ENCODE assay signal across 14 cellular contexts in the genomic region with DNA sequence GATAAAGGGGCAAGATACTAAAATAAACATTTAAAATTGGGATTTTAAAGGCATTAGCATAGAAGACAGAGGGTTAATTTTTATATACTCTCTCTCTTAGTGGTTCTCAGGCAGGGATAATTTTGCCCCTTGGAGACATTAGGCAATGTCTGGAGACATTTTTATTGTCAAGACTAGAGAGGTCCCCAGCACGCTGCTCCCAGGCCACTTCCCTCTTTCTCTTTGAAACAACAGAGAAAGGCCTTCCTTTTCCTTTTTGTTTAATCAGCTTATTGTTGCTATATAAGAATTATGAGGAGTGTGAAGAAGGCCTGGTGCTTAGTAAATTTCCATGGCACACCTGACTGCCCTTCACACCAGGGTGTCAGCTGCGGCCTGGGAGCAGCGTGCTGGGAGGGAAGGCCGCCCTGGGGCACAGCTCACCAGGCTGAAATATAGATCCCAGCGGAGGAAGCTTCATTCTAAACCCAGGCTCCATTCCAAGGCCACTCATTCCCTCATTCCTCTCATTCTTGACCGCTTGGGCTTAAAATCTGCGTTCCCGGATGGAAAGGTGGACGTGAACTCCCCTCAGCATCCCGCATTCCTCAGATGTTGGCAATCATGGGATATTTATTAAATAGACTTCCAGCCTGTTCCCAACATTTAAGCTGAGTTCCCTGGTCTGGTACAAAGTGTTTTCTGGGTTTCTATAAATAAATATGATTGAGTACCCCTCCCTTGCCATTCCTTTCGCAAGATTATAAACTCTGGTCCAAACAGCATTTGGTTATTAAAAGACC. TPM values are rescaled to one million over a fixed set of nuclear protein-coding genes. Genes with fewer than 3 reads are reported as not detected.
DNase-seq lines count a peak whose midpoint lies in the region; ATAC-seq and TF ChIP-seq lines count a peak whose summit lies in the region.
"Had no signal": no experiment of that assay in that cellular context is flagged by ENCODE, and none has a peak within 500 bp of the region (broad histone marks: within the 10 kb centered on the region; RNA-seq: fewer than 3 reads in every experiment).

No MANE protein-coding gene starts in this region.

- H3K36me3 ChIP-seq in heart left ventricle (no peaks in the 10 kb centered on the region), esophagus muscularis mucosa (no peaks in the 10 kb centered on the region), ovary (no peaks in the 10 kb centered on the region)
- H3K36me3 ChIP-seq: cardiac muscle cell had no signal

- 64% methylated on average over 11 of the region's 11 CpGs for WGBS in right cardiac atrium
- whole genome bisulfite sequencing in heart left ventricle, 4 donors: 76 to 81% (median 79%) methylated on average over 11 of the region's 11 CpGs
- 47% methylated on average over 11 of the region's 11 CpGs for WGBS in esophagus muscularis mucosa
- WGBS in ovary, 3 donors: 18 to 24% (median 22%) methylated on average over 11 of the region's 11 CpGs

- H3K27me3 ChIP-seq in right cardiac atrium (ENCODE audit: control insufficient read depth, insufficient read depth): no peaks in the 10 kb centered on the region
- H3K27me3 ChIP-seq in heart left ventricle: peaks cover 0 to 10% (median 0%) of the 10 kb centered on the region in 9 donors
- no peaks in the 10 kb centered on the region for H3K27me3 ChIP-seq in esophagus muscularis mucosa
- no peaks in the 10 kb centered on the region for H3K27me3 ChIP-seq in ovary
- H3K27me3 ChIP-seq: cardiac muscle cell had no signal

- no peaks in the 10 kb centered on the region for H3K9me3 Mint-ChIP-seq in activated T-cell treated with anti-CD3 and anti-CD28 coated beads, Interleukin-2, amount 50 U/mL, for 4 hours

- H3K9me3 ChIP-seq in right cardiac atrium (ENCODE audit: control insufficient read depth, low read length) (no peaks in the 10 kb centered on the region), heart left ventricle (no peaks in the 10 kb centered on the region), esophagus muscularis mucosa (no peaks in the 10 kb centered on the region), ovary (no peaks in the 10 kb centered on the region)
- H3K9me3 ChIP-seq: mucosa of descending colon had no signal

- no peaks in the 10 kb centered on the region for H3K36me3 Mint-ChIP-seq in activated T-cell treated with anti-CD3 and anti-CD28 coated beads, Interleukin-2, amount 50 U/mL, for 4 hours (ENCODE audit: insufficient read depth)

- no peak for TF ChIP-seq POLR2A in heart left ventricle (IDR thresholded peaks at IDR 0.05)
- TF ChIP-seq POLR2A in esophagus muscularis mucosa (IDR thresholded peaks at IDR 0.05; ENCODE audit: low read depth): no peak
- no peak for TF ChIP-seq POLR2A in ovary (IDR thresholded peaks at IDR 0.05)

- ATAC-seq in right cardiac atrium (peak; percentile 25 to 36), heart left ventricle (no peak)
- no peak for ATAC-seq in activated T-cell treated with anti-CD3 and anti-CD28 coated beads, Interleukin-2, amount 50 U/mL, for 4 hours
- ATAC-seq: mucosa of descending colon had no signal

- intact Hi-C loops in right cardiac atrium (cut with DNase I) (no loop called here), heart left ventricle (cut with DNase I) (no loop called here), esophagus muscularis mucosa (cut with DNase I) (no loop called here), ovary (cut with DNase I) (no loop called here)

- no peak for TF ChIP-seq CTCF in heart left ventricle (IDR thresholded peaks at IDR 0.05)
- no peak for TF ChIP-seq CTCF in esophagus muscularis mucosa (IDR thresholded peaks at IDR 0.05)
- no peak for TF ChIP-seq CTCF in ovary (IDR thresholded peaks at IDR 0.05)

- H3K4me1 Mint-ChIP-seq in activated T-cell treated with anti-CD3 and anti-CD28 coated beads, Interleukin-2, amount 50 U/mL, for 4 hours (ENCODE audit: low read depth): no peaks in the 10 kb centered on the region

- H3K27ac ChIP-seq in right cardiac atrium (ENCODE audit: low read length): peak overlapping the region; percentile 5
- H3K27ac ChIP-seq in heart left ventricle: peak overlapping the region in 1 of 12 donors; percentile 57
- peak overlapping the region; percentile 88 to 91 (median 88) for H3K27ac ChIP-seq in esophagus muscularis mucosa (replicated peaks in 1 of 4)
- no peak overlapping the region for H3K27ac ChIP-seq in ovary
- H3K27ac ChIP-seq: cardiac muscle cell had no signal

- no peak for DNase-seq in right cardiac atrium
- no peak for DNase-seq in heart left ventricle
- DNase-seq in esophagus muscularis mucosa (ENCODE audit: extremely low spot score): no peak
- peak in 1 of 5 donors; percentile 23 for DNase-seq in ovary
- no peak for DNase-seq in mucosa of gallbladder (ENCODE audit: low spot score)
- no peak for DNase-seq in stimulated activated CD4-positive, alpha-beta T cell treated with anti-CD3 and anti-CD28 coated beads, Interleukin-4, amount 100 ng/mL, for 4 hours
- no peak for DNase-seq in activated T-cell treated with anti-CD3 and anti-CD28 coated beads, Interleukin-2, amount 50 U/mL, for 4 hours
- no peak for DNase-seq in NCI-H2081 (lab: John Stamatoyannopoulos, UW)
- DNase-seq: mucosa of descending colon, NCI-H345, RPMI8226, substantia nigra, T1000 had no signal

- TF ChIP-seq EP300 in esophagus muscularis mucosa (IDR thresholded peaks at IDR 0.05) (peak; percentile 92), ovary (IDR thresholded peaks at IDR 0.05) (peak; percentile 76)

- H3K27me3 Mint-ChIP-seq in activated T-cell treated with anti-CD3 and anti-CD28 coated beads, Interleukin-2, amount 50 U/mL, for 4 hours (ENCODE audit: low read depth): no peaks in the 10 kb centered on the region

- peaks cover 2% of the 10 kb centered on the region for H3K4me1 ChIP-seq in right cardiac atrium (ENCODE audit: control insufficient read depth, insufficient read depth, low read length)
- peaks cover 0 to 4% (median 0%) of the 10 kb centered on the region in 12 donors for H3K4me1 ChIP-seq in heart left ventricle
- H3K4me1 ChIP-seq in esophagus muscularis mucosa: peaks cover 8 to 79% (median 70%) of the 10 kb centered on the region in 4 donors
- peaks cover 8% of the 10 kb centered on the region for H3K4me1 ChIP-seq in ovary (ENCODE audit: insufficient read depth)

- no peak overlapping the region for H3K4me3 Mint-ChIP-seq in activated T-cell treated with anti-CD3 and anti-CD28 coated beads, Interleukin-2, amount 50 U/mL, for 4 hours

- H3K4me3 ChIP-seq in right cardiac atrium (ENCODE audit: low read length) (no peak overlapping the region), heart left ventricle (no peak overlapping the region), esophagus muscularis mucosa (no peak overlapping the region), ovary (no peak overlapping the region)
- H3K4me3 ChIP-seq: cardiac muscle cell, mucosa of descending colon had no signal

RNA-seq across cellular contexts. Expression of a gene that starts 22.5 kb away (rescaled TPM):
- total RNA-seq in right cardiac atrium: under 1 TPM; 0.14 to 0.21 (median 0.18) TPM
- polyA plus RNA-seq in right cardiac atrium: 0.07 TPM
- under 1 TPM in 4 of 9 donors, not detected in 5; 0.08 to 0.41 (median 0.16) TPM for total RNA-seq in heart left ventricle
- polyA plus RNA-seq in heart left ventricle: under 1 TPM in 1 of 2 donors, not detected in 1; 0.03 TPM
- under 1 TPM in 2 of 4 donors, not detected in 2; 0.17 to 0.42 TPM for total RNA-seq in esophagus muscularis mucosa
- total RNA-seq in ovary: under 1 TPM in 3 of 7 donors, not detected in 4; 0.10 to 0.34 (median 0.10) TPM
- polyA plus RNA-seq in ovary: under 1 TPM in 1 of 2 donors, not detected in 1; 0.50 TPM
- not detected for total RNA-seq in mucosa of gallbladder
- total RNA-seq in activated T-cell treated with anti-CD3 and anti-CD28 coated beads, Interleukin-2, amount 50 U/mL, for 4 hours: not detected
- total RNA-seq: cardiac muscle cell had no signal

Comparison
In these comparisons a context has a peak if more than half of its experiments do, and no peak if none do; other contexts are left out.
1. ATAC-seq: peak in right cardiac atrium (2 of 2); none in heart left ventricle (0 of 4) and activated T-cell treated with anti-CD3 and anti-CD28 coated beads, Interleukin-2, amount 50 U/mL, for 4 hours (0 of 2).
2. H3K27ac ChIP-seq: peak in right cardiac atrium (single experiment) and esophagus muscularis mucosa (4 of 4); none in ovary (0 of 2).